10 cellular contexts compared by ENCODE assay signal in the genomic region with DNA sequence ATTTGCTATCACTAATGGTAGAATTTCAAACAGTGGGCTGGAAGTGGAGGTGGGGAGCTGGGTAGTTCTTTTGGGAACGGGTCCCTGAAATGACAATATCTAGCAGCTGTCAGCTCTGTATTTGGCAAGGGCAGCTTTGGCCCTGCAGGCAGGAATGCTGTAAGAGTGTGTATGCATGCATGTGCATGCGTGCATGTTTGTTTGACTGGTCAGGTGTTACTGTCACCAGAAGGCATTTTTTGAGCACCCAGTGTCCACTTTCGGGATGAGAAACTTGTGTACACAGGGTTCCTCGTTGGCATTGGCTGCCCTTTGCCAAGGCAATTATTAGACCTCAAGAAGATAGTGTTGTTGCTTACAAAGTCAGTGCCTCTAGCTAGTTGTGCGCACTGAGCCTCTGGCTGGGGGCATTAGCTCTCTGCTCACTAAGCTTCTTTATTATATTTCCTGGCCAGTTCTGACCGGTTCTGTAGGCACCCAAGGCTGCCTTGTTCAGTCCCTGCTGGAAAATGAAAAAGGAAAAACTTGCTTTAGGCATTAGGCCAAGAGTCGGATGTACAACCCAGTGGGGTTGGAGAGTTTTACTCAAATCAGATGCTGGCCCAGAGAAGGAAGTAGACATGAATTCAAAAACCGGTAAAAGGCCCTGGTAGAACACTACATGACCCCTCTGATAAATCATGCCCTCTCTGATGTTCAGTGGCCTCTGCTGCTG. TPM values are rescaled to one million over a fixed set of nuclear protein-coding genes. Genes with fewer than 3 reads are reported as not detected.
A peak's percentile ranks its signal among the peaks of the same experiment; 100 is the strongest.
DNase-seq lines count a peak whose midpoint lies in the region; ATAC-seq and TF ChIP-seq lines count a peak whose summit lies in the region.
"Had no signal": no experiment of that assay in that cellular context is flagged by ENCODE, and none has a peak within 500 bp of the region (broad histone marks: within the 10 kb centered on the region; RNA-seq: fewer than 3 reads in every experiment).

No MANE protein-coding gene starts in this region.

- H2AFZ ChIP-seq in smooth muscle cell (ENCODE audit: low read depth), result no peak overlapping the region

- intact Hi-C loops in heart right ventricle (cut with DNase I), result loop anchor here in 3 of 10 donors (5.0 kb wide), 2 partner anchors 34 to 44 kb away; no protein-coding TSS in a partner anchor

- no peaks in the 10 kb centered on the region for H4K20me1 ChIP-seq in smooth muscle cell (ENCODE audit: low read depth)

- no peaks in the 10 kb centered on the region for H3F3A ChIP-seq in smooth muscle cell (ENCODE audit: low read depth)

- H3K4me2 ChIP-seq in smooth muscle cell, result no peak overlapping the region

- H3K27me3 ChIP-seq in WERI-Rb-1 (ENCODE audit: insufficient read depth, low read depth, severe bottlenecking), result no peaks in the 10 kb centered on the region
- peaks cover 0 to 6% (median 0%) of the 10 kb centered on the region in 7 donors for H3K27me3 ChIP-seq in heart right ventricle
- peaks cover 35% of the 10 kb centered on the region for H3K27me3 ChIP-seq in smooth muscle cell (ENCODE audit: low read depth)

- H3K36me3 ChIP-seq in WERI-Rb-1 (peaks cover 10% of the 10 kb centered on the region; the same call in 1 of the 2 replicates), heart right ventricle (no peaks in the 10 kb centered on the region), smooth muscle cell (ENCODE audit: low read depth) (no peaks in the 10 kb centered on the region)

- H3K27ac ChIP-seq in WERI-Rb-1 (peak overlapping the region; percentile 16), heart right ventricle (peak overlapping the region; percentile 43 to 90 (median 74)), smooth muscle cell (ENCODE audit: low read depth) (no peak overlapping the region)

- ATAC-seq in heart right ventricle, result peak in 6 of 8 donors; percentile 53 to 78 (median 73)
- no peak for ATAC-seq in left lobe of liver
- no peak for ATAC-seq in GM21528 (IDR thresholded peaks at IDR 0.05; ENCODE audit: low FRiP score, unreplicated experiment)
- no peak for ATAC-seq in HG02623 (IDR thresholded peaks at IDR 0.05; ENCODE audit: unreplicated experiment)

- H3K9me3 ChIP-seq in WERI-Rb-1 (ENCODE audit: severe bottlenecking) (no peaks in the 10 kb centered on the region), heart right ventricle (no peaks in the 10 kb centered on the region), smooth muscle cell (replicated peaks; ENCODE audit: low read depth) (no peaks in the 10 kb centered on the region)

- DNase-seq in NCI-H82 (lab: John Stamatoyannopoulos, UW), result peak; percentile 13
- no peak for DNase-seq in NCI-H82 treated with DMSO at 0.1 percent for 48 hours (lab: John Stamatoyannopoulos, UW; ENCODE audit: unreplicated experiment)
- peak; percentile 22 for DNase-seq in WERI-Rb-1
- DNase-seq in heart right ventricle, result peak in 1 of 2 donors; percentile 33
- no peak for DNase-seq in smooth muscle cell (lab: John Stamatoyannopoulos, UW; ENCODE audit: unreplicated experiment)
- no peak for DNase-seq in left lobe of liver (ENCODE audit: low spot score)
- DNase-seq: ACHN; stimulated activated CD4-positive, alpha-beta T cell treated with anti-CD3 and anti-CD28 coated beads, Interleukin-1b, Interleukin-23, amount 100 ng/mL, for 48 hours had no signal

- H3K4me1 ChIP-seq in heart right ventricle (peaks cover 0 to 83% (median 27%) of the 10 kb centered on the region in 9 donors), smooth muscle cell (ENCODE audit: low read depth) (peaks cover 17% of the 10 kb centered on the region)

- H3K9ac ChIP-seq in smooth muscle cell (ENCODE audit: low read depth), result no peak overlapping the region

- H3K4me3 ChIP-seq in WERI-Rb-1 (ENCODE audit: low read depth, low read length) (no peak overlapping the region), heart right ventricle (peak overlapping the region in 2 of 10 donors; percentile 10 to 75), smooth muscle cell (no peak overlapping the region)

- no peaks in the 10 kb centered on the region for H3K79me2 ChIP-seq in smooth muscle cell (ENCODE audit: low read depth)

- 41 to 51% methylated on average over 8 of the region's 8 CpGs for WGBS in heart right ventricle, 2 donors
- WGBS in smooth muscle cell (ENCODE audit: low lambda C conversion rate), result 76% methylated on average over 8 of the region's 8 CpGs

- peak; percentile 7; the same call in 1 of the 2 replicates for TF ChIP-seq CTCF in WERI-Rb-1 (IDR thresholded peaks at IDR 0.05; ENCODE audit: low read depth, low read length)
- peak in 4 of 9 donors; percentile 18 to 32 (median 27) for TF ChIP-seq CTCF in heart right ventricle (IDR thresholded peaks at IDR 0.05)
- peak; percentile 12 for TF ChIP-seq CTCF in smooth muscle cell (IDR thresholded peaks at IDR 0.05; ENCODE audit: borderline replicate concordance, insufficient read depth, poor library complexity, severe bottlenecking)

RNA-seq across cellular contexts. Expression of a gene that starts 2.0 kb away (rescaled TPM):
- 10 to 100 TPM; 20.3 to 50.8 (median 34.4) TPM for total RNA-seq in heart right ventricle
- 10 to 100 TPM; 23.5 to 28.5 TPM for polyA plus RNA-seq in heart right ventricle
- total RNA-seq in smooth muscle cell, result 9.7 and 17.8 TPM in 2 replicates
- 11.4 and 28.6 TPM in 2 replicates for polyA plus RNA-seq in smooth muscle cell
- total RNA-seq in left lobe of liver, result 24.7 TPM

Comparison
In these comparisons a context has a peak if more than half of its experiments do, and no peak if none do; other contexts are left out.
1. DNase-seq: peak in NCI-H82 (single experiment) and WERI-Rb-1 (single experiment); none in NCI-H82 treated with DMSO at 0.1 percent for 48 hours (single experiment), smooth muscle cell (single experiment) and left lobe of liver (single experiment).
2. ATAC-seq: peak in heart right ventricle (6 of 8); none in left lobe of liver (single experiment), GM21528 (single experiment) and HG02623 (single experiment).